In genomic region chr2:170929686-170930050, GRCh38 we compare ENCODE assay signal across 1 cellular context.
TF ChIP-seq lines count a peak whose summit lies in the region.

No MANE protein-coding gene starts in this region.

TF ChIP-seq in K562, 482 proteins besides CTCF, POLR2A, EP300 and RAD21 (continued from another document):
- TF ChIP-seq DNMT1 (IDR thresholded peaks at IDR 0.05), result 0 out of 2 replicates have a peak, but pooled peaks have one; percentile 37
- TF ChIP-seq RBFOX2 (IDR thresholded peaks at IDR 0.05; ENCODE audit: low read depth, low read length), result peak; percentile 70
- TF ChIP-seq CHAMP1 (IDR thresholded peaks at IDR 0.05), result no peak
- no peak for TF ChIP-seq POLR3G (IDR thresholded peaks at IDR 0.05; ENCODE audit: extremely low read depth, insufficient read length, insufficient replicate concordance)
- peak; percentile 25; the same call in 1 of the 2 replicates for TF ChIP-seq ESRRB (CRISPR knock-in tag; IDR thresholded peaks at IDR 0.05; ENCODE audit: borderline replicate concordance)
- TF ChIP-seq KDM5B (IDR thresholded peaks at IDR 0.05; ENCODE audit: insufficient replicate concordance, low read depth, low read length), result peak; percentile 10
- TF ChIP-seq CHD1 (IDR thresholded peaks at IDR 0.05; ENCODE audit: low read length), result peak; percentile 19
- TF ChIP-seq PBX2 (CRISPR knock-in tag; IDR thresholded peaks at IDR 0.05; ENCODE audit: low read depth), result no peak
- TF ChIP-seq PBX2 (tag; conservative IDR thresholded peaks at IDR 0.05; ENCODE audit: low read depth), result peak; percentile 58
- TF ChIP-seq GABPA (tag; conservative IDR thresholded peaks at IDR 0.05; ENCODE audit: low read depth), result no peak
- TF ChIP-seq ARID2 (IDR thresholded peaks at IDR 0.05), result peak; percentile 2; the same call in 1 of the 2 replicates
- TF ChIP-seq ZNF589 (CRISPR knock-in tag; IDR thresholded peaks at IDR 0.05; ENCODE audit: low read depth), result peak; percentile 46; the same call in 1 of the 2 replicates
- 0 out of 2 replicates have a peak, but pooled peaks have one; percentile 32 for TF ChIP-seq MXI1 (IDR thresholded peaks at IDR 0.05; ENCODE audit: low read depth, low read length)
- peak in 1 of 2 experiments; percentile 58; a peak in 1 of 4 replicates for TF ChIP-seq SIN3A (IDR thresholded peaks at IDR 0.05; ENCODE audit: borderline replicate concordance in 2 of 2, control insufficient read depth in 1 of 2, low read depth in 2 of 2, low read length in 2 of 2)
- no peak for TF ChIP-seq ZNF408 (CRISPR knock-in tag; IDR thresholded peaks at IDR 0.05; ENCODE audit: low read depth)
- TF ChIP-seq ZBTB7A (IDR thresholded peaks at IDR 0.05; ENCODE audit: borderline replicate concordance, control insufficient read depth, low read depth, low read length), result peak; percentile 12; the same call in 1 of the 2 replicates
- TF ChIP-seq ZC3H11A (IDR thresholded peaks at IDR 0.05; ENCODE audit: low read depth, low read length), result 0 out of 2 replicates have a peak, but pooled peaks have one; percentile 27
- no peak for TF ChIP-seq CCNT2 (IDR thresholded peaks at IDR 0.05; ENCODE audit: borderline replicate concordance, extremely low read depth, insufficient read length, low read depth, low read length)
- TF ChIP-seq MEIS2 (IDR thresholded peaks at IDR 0.05; ENCODE audit: partially characterized antibody), result peak; percentile 85
- no peak for TF ChIP-seq TARDBP (IDR thresholded peaks at IDR 0.05)
- TF ChIP-seq UBTF (IDR thresholded peaks at IDR 0.05; ENCODE audit: borderline replicate concordance in 1 of 2, low read depth in 2 of 2, low read length in 2 of 2), result peak in 1 of 2 experiments; percentile 74; a peak in 2 of 4 replicates
- 0 out of 2 replicates have a peak, but pooled peaks have one; percentile 1 for TF ChIP-seq ETV5 (CRISPR knock-in tag; IDR thresholded peaks at IDR 0.05; ENCODE audit: low read depth)
- no peak for TF ChIP-seq TSC22D4 (tag; IDR thresholded peaks at IDR 0.05)
- TF ChIP-seq NR1H2 (CRISPR knock-in tag; IDR thresholded peaks at IDR 0.05), result 0 out of 2 replicates have a peak, but pooled peaks have one; percentile 17
- 0 out of 4 replicates have a peak, but pooled peaks of 1 of the 2 experiments have one; percentile 7 for TF ChIP-seq FOXA3 (CRISPR knock-in tag; conservative IDR thresholded peaks at IDR 0.05 in 1 of 2, IDR thresholded peaks at IDR 0.05 in 1 of 2)
- 0 out of 2 replicates have a peak, but pooled peaks have one; percentile 43 for TF ChIP-seq BRD4 (IDR thresholded peaks at IDR 0.05)
- TF ChIP-seq ETV1 (tag; conservative IDR thresholded peaks at IDR 0.05; ENCODE audit: low read depth), result 0 out of 2 replicates have a peak, but pooled peaks have one; percentile 5
- TF ChIP-seq RNF2 (IDR thresholded peaks at IDR 0.05), result 0 out of 2 replicates have a peak, but pooled peaks have one; percentile 4
- TF ChIP-seq PHF8 (IDR thresholded peaks at IDR 0.05; ENCODE audit: borderline replicate concordance, low read length), result 0 out of 2 replicates have a peak, but pooled peaks have one; percentile 13
- TF ChIP-seq RBM39 (optimal IDR thresholded peaks at IDR 0.05; ENCODE audit: low read depth, low read length), result peak; percentile 59
- TF ChIP-seq CHD2 (IDR thresholded peaks at IDR 0.05; ENCODE audit: low read depth, low read length), result 0 out of 2 replicates have a peak, but pooled peaks have one; percentile 9
- 0 out of 2 replicates have a peak, but pooled peaks have one; percentile 7 for TF ChIP-seq ELF1 (tag; IDR thresholded peaks at IDR 0.05)
- 0 out of 2 replicates have a peak, but pooled peaks have one; percentile 14 for TF ChIP-seq ZNF175 (CRISPR knock-in tag; IDR thresholded peaks at IDR 0.05; ENCODE audit: low read depth)
- TF ChIP-seq E2F6 (IDR thresholded peaks at IDR 0.05; ENCODE audit: borderline replicate concordance in 1 of 2, extremely low read depth in 1 of 2, insufficient read depth in 1 of 2, insufficient read length in 1 of 2, low read depth in 1 of 2, low read length in 1 of 2, poor library complexity in 1 of 2, severe bottlenecking in 1 of 2), result peak in 1 of 2 experiments; percentile 60
- 0 out of 2 replicates have a peak, but pooled peaks have one; percentile 13 for TF ChIP-seq ZNF561 (CRISPR knock-in tag; conservative IDR thresholded peaks at IDR 0.05)
- no peak for TF ChIP-seq RNF219 (CRISPR knock-in tag; IDR thresholded peaks at IDR 0.05)
- TF ChIP-seq ZFX (CRISPR knock-in tag; IDR thresholded peaks at IDR 0.05), result peak; percentile 4; the same call in 1 of the 2 replicates
- no peak for TF ChIP-seq NCOA6 (IDR thresholded peaks at IDR 0.05)
- 0 out of 2 replicates have a peak, but pooled peaks have one; percentile 7 for TF ChIP-seq MAFK (IDR thresholded peaks at IDR 0.05; ENCODE audit: low read length)
- 0 out of 2 replicates have a peak, but pooled peaks have one; percentile 6 for TF ChIP-seq SMARCA4 (IDR thresholded peaks at IDR 0.05)
- TF ChIP-seq TCF7 (IDR thresholded peaks at IDR 0.05; ENCODE audit: borderline replicate concordance), result no peak
